15 cellular contexts compared by ENCODE assay signal in the genomic region with DNA sequence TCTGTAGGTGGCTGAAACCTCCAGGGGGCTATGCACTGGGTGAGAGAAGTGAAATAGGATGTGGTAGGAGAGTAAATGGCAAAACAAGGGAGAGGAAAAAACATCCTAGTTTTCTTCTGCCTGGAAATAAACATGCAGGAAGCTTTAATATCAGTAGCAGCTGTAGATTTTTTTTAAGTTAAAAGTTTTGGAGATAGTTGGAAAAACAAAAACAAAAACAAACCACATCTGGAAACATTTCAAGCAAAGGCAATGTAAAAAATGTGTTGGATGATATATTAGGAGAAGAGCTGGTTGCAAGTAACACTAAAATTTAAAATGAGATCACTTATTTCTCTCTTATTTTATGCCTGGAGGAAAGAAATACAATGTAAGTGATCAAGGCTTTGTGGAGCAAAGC.
DNase-seq lines count a peak whose midpoint lies in the region; ATAC-seq and TF ChIP-seq lines count a peak whose summit lies in the region.
"Had no signal": no experiment of that assay in that cellular context is flagged by ENCODE, and none has a peak within 500 bp of the region (broad histone marks: within the 10 kb centered on the region; RNA-seq: fewer than 3 reads in every experiment).

No MANE protein-coding gene starts in this region.

- in situ Hi-C loops in gastrocnemius medialis (cut with MboI; ENCODE audit: low sequenced_read_pairs in 4 of 4): no loop called here

- TF ChIP-seq CTCF in fibroblast of villous mesenchyme (IDR thresholded peaks at IDR 0.05; ENCODE audit: insufficient read depth, low read depth, low read length): no peak
- TF ChIP-seq CTCF in gastrocnemius medialis (IDR thresholded peaks at IDR 0.05 in 4 of 5, conservative IDR thresholded peaks at IDR 0.05 in 1 of 5): no peak

- H3K4me3 ChIP-seq in fibroblast of villous mesenchyme (ENCODE audit: low read depth, low read length) (no peak overlapping the region), gastrocnemius medialis (no peak overlapping the region)
- H3K4me3 ChIP-seq: cardiac muscle cell, mucosa of descending colon had no signal

- ATAC-seq in gastrocnemius medialis: no peak
- no peak for ATAC-seq in GM18870 (IDR thresholded peaks at IDR 0.05; ENCODE audit: unreplicated experiment)
- ATAC-seq in activated CD4-positive, CD25-positive, alpha-beta regulatory T cell treated with anti-CD3 and anti-CD28 coated beads, Interleukin-2, amount 50 U/mL, for 24 hours: no peak
- ATAC-seq: left colon, mucosa of descending colon had no signal

- H3K4me1 ChIP-seq in gastrocnemius medialis: peaks cover 18 to 30% of the 10 kb centered on the region in 2 donors

- intact Hi-C loops in gastrocnemius medialis (cut with DNase I; ENCODE audit: low total_unique reads): loop anchor here (1.0 to 5.0 kb wide), 2 partner anchors 111 to 243 kb away; no protein-coding TSS in a partner anchor

- no peaks in the 10 kb centered on the region for H3K9me3 ChIP-seq in gastrocnemius medialis
- H3K9me3 ChIP-seq: mucosa of descending colon had no signal

- H3K27me3 ChIP-seq in gastrocnemius medialis: no peaks in the 10 kb centered on the region
- H3K27me3 ChIP-seq: cardiac muscle cell had no signal

- DNase-seq in GM04503 (ENCODE audit: low read depth) (peak; percentile 56), RPMI7951 (ENCODE audit: low read depth) (peak; percentile 29), fibroblast of villous mesenchyme (ENCODE audit: low read depth) (peak; percentile 50), gastrocnemius medialis (no peak), NCI-H2196 (lab: John Stamatoyannopoulos, UW; ENCODE audit: unreplicated experiment) (no peak), islet precursor cell (no peak)
- DNase-seq: activated CD4-positive, alpha-beta T cell treated with anti-CD3 and anti-CD28 coated beads for 1 hour; effector CD4-positive, alpha-beta T cell; left colon; mucosa of descending colon; NCI-H526; stimulated activated CD4-positive, alpha-beta T cell treated with anti-CD3 and anti-CD28 coated beads, Interleukin-2, amount 100 ng/mL, for 48 hours had no signal

- TF ChIP-seq POLR2A in gastrocnemius medialis (IDR thresholded peaks at IDR 0.05): no peak

- H3K36me3 ChIP-seq in gastrocnemius medialis: no peaks in the 10 kb centered on the region
- H3K36me3 ChIP-seq: cardiac muscle cell had no signal

- peak overlapping the region; percentile 55 to 79 (median 72) for H3K27ac ChIP-seq in gastrocnemius medialis
- H3K27ac ChIP-seq: cardiac muscle cell had no signal

Comparison
In these comparisons a context has a peak if more than half of its experiments do, and no peak if none do; other contexts are left out.
1. DNase-seq: peak in GM04503 (single experiment), RPMI7951 (single experiment) and fibroblast of villous mesenchyme (single experiment); none in gastrocnemius medialis (0 of 2), NCI-H2196 (single experiment) and islet precursor cell (single experiment).